Comparison of ENCODE assay signal across 15 cellular contexts in the genomic region with DNA sequence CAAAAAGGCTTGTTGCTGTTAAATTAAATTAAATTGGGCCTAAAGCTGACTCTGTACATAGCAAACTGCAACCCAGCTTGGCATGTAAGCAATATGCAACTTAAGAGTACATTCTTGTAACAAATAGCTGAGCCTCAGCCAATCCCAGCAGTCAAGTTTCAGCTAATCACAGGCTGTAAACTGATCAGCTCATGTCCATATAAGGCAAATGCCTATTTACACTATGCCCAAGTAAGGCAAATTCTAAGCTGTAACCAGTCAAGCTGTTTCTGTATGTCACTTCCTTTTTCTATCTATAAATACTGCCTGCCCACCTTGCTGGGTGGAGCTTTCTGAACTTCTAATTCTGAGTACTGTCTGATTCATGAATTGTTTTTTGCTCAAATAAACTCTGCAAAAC.
DNase-seq lines count a peak whose midpoint lies in the region; ATAC-seq and TF ChIP-seq lines count a peak whose summit lies in the region.
"Had no signal": no experiment of that assay in that cellular context is flagged by ENCODE, and none has a peak within 500 bp of the region (broad histone marks: within the 10 kb centered on the region; RNA-seq: fewer than 3 reads in every experiment).

No MANE protein-coding gene starts in this region.

- H3K27ac ChIP-seq in prostate gland = no peak overlapping the region
- H3K27ac ChIP-seq: right atrium auricular region had no signal

- POLR2A ChIA-PET in T-cell (lab: Charles Lee) = no interaction called here

- peaks cover 0 to 4% (median 2%) of the 10 kb centered on the region in 3 donors for H3K27me3 Mint-ChIP-seq in immature natural killer cell (ENCODE audit: low read depth in 3 of 3)
- peaks cover 0 to 4% of the 10 kb centered on the region in 2 donors for H3K27me3 Mint-ChIP-seq in T-cell
- H3K27me3 Mint-ChIP-seq: stimulated activated naive CD8-positive, alpha-beta T cell treated with anti-CD3 and anti-CD28 coated beads, Interleukin-15, Interleukin-2, amounts not matched to agents 100 ng/mL and 50 ng/mL, for 24 hours had no signal

- H3K4me3 Mint-ChIP-seq in immature natural killer cell (no peak overlapping the region), T-cell (no peak overlapping the region)
- H3K4me3 Mint-ChIP-seq: endodermal cell; H9; nephron; stimulated activated naive CD8-positive, alpha-beta T cell treated with anti-CD3 and anti-CD28 coated beads, Interleukin-15, Interleukin-2, amounts not matched to agents 100 ng/mL and 50 ng/mL, for 24 hours had no signal

- H3K4me1 Mint-ChIP-seq in immature natural killer cell (no peaks in the 10 kb centered on the region), T-cell (no peaks in the 10 kb centered on the region)
- H3K4me1 Mint-ChIP-seq: nephron had no signal

- peak; percentile 80 for DNase-seq in A172 (ENCODE audit: low spot score)
- peak; percentile 8 for DNase-seq in NAMALWA (ENCODE audit: low spot score)
- DNase-seq in dedifferentiated amniotic fluid mesenchymal stem cell (ENCODE audit: extremely low spot score) = peak; percentile 19
- no peak for DNase-seq in immature natural killer cell
- no peak for DNase-seq in inferior parietal cortex (ENCODE audit: extremely low spot score)
- no peak for DNase-seq in prostate gland (ENCODE audit: low spot score)
- DNase-seq in T-cell = no peak
- DNase-seq: DMS153, endodermal cell, H9, NCI-H2029 treated with DMSO at 0.1 percent for 48 hours had no signal

- H3K4me3 ChIP-seq in prostate gland = no peak overlapping the region
- H3K4me3 ChIP-seq: right atrium auricular region had no signal

- H3K4me1 ChIP-seq in prostate gland (replicated peaks) = no peaks in the 10 kb centered on the region
- H3K4me1 ChIP-seq: right atrium auricular region had no signal

- no peaks in the 10 kb centered on the region for H3K36me3 ChIP-seq in prostate gland
- H3K36me3 ChIP-seq: right atrium auricular region had no signal

- H3K27ac Mint-ChIP-seq in immature natural killer cell (no peak overlapping the region), T-cell (no peak overlapping the region)
- H3K27ac Mint-ChIP-seq: endodermal cell; H9; nephron; stimulated activated naive CD8-positive, alpha-beta T cell treated with anti-CD3 and anti-CD28 coated beads, Interleukin-15, Interleukin-2, amounts not matched to agents 100 ng/mL and 50 ng/mL, for 24 hours had no signal

- no peaks in the 10 kb centered on the region for H3K27me3 ChIP-seq in prostate gland (replicated peaks; ENCODE audit: insufficient read depth)
- H3K27me3 ChIP-seq: right atrium auricular region had no signal

- H3K9me3 Mint-ChIP-seq in immature natural killer cell = peaks cover 0 to 5% (median 0%) of the 10 kb centered on the region in 6 donors
- no peaks in the 10 kb centered on the region for H3K9me3 Mint-ChIP-seq in T-cell
- H3K9me3 Mint-ChIP-seq: stimulated activated naive CD8-positive, alpha-beta T cell treated with anti-CD3 and anti-CD28 coated beads, Interleukin-15, Interleukin-2, amounts not matched to agents 100 ng/mL and 50 ng/mL, for 24 hours had no signal

- H3K36me3 Mint-ChIP-seq in immature natural killer cell = no peaks in the 10 kb centered on the region
- H3K36me3 Mint-ChIP-seq in T-cell = no peaks in the 10 kb centered on the region

- intact Hi-C loops in prostate gland (cut with DNase I) = no loop called here

- no peak for TF ChIP-seq POLR2A in prostate gland (IDR thresholded peaks at IDR 0.05)

- ATAC-seq in GM21576 (IDR thresholded peaks at IDR 0.05; ENCODE audit: unreplicated experiment) (peak; percentile 46), T-cell (replicated peaks in 1 of 4) (no peak)

- no peaks in the 10 kb centered on the region for H3K9me3 ChIP-seq in prostate gland
- H3K9me3 ChIP-seq: right atrium auricular region had no signal

- TF ChIP-seq CTCF in prostate gland (IDR thresholded peaks at IDR 0.05) = no peak

- CTCF ChIA-PET in T-cell (lab: Charles Lee) = no interaction called here

Comparison
In these comparisons a context has a peak if more than half of its experiments do, and no peak if none do; other contexts are left out.
1. DNase-seq: peak in A172 (single experiment), NAMALWA (single experiment) and dedifferentiated amniotic fluid mesenchymal stem cell (single experiment); none in immature natural killer cell (0 of 3), inferior parietal cortex (single experiment), prostate gland (single experiment) and T-cell (0 of 34).